In the genomic region with DNA sequence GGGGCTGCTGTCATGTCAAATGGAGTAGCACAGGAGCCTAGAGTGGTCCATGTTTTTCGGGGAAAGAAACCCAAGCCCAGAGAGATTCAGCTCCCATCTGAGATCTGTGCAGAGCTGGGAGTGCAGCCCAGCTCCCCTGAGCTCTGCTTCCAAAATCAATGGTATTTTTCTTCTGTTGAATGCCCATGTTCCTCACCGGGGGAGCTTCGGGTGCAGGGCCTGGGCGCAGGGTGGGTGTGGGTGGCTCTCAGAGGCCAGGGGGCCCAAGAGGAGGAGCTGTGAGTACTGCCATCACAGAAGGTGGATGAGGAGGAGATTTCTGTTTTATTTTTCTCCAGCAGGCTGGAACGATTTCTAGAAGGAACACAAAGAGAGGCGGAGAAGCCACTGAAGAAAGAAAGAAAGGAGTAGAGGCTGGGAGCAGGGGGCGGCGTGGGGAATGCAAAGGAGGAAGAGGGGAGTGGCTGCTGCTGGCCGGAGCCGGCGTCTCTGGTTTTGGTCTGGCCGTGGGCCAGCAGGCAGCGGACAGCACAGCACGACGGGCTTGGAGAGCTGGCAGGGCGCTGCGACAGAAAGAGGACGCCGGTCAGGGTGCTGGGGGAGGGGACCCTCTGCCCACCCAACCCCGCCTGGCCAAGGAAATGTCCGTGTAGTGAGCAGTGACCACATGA, we compare ENCODE assay signal across 9 cellular contexts.
DNase-seq lines count a peak whose midpoint lies in the region; ATAC-seq and TF ChIP-seq lines count a peak whose summit lies in the region.
"Had no signal": no experiment of that assay in that cellular context is flagged by ENCODE, and none has a peak within 500 bp of the region (broad histone marks: within the 10 kb centered on the region; RNA-seq: fewer than 3 reads in every experiment).

No MANE protein-coding gene starts in this region.

- H3K27me3 Mint-ChIP-seq in GM23338 (ENCODE audit: insufficient read depth, low read depth, poor library complexity) = peaks cover 17% of the 10 kb centered on the region
- peaks cover 28% of the 10 kb centered on the region for H3K27me3 Mint-ChIP-seq in T-helper 2 cell treated with Interferon-gamma antibody and Interleukin-4, amounts not matched to agents 5 μg/mL and 100 μg/mL, for 36 hours (ENCODE audit: low read depth)

- no peaks in the 10 kb centered on the region for H3K9me2 ChIP-seq in GM23338 (ENCODE audit: insufficient read depth)

- H2AFZ ChIP-seq in GM23338 = peak overlapping the region; percentile 78; the same call in 1 of the 2 replicates

- ATAC-seq in GM23338 = peak; percentile 35
- ATAC-seq in GM19467 (IDR thresholded peaks at IDR 0.05; ENCODE audit: unreplicated experiment) = no peak

- no peak overlapping the region for H3K27ac ChIP-seq in GM23338 (ENCODE audit: low read depth)
- H3K27ac ChIP-seq: SK-N-MC had no signal

- no peak overlapping the region for H3K4me2 ChIP-seq in GM23338

- peaks cover 7% of the 10 kb centered on the region for H3K9me3 Mint-ChIP-seq in GM23338
- peaks cover 4% of the 10 kb centered on the region for H3K9me3 Mint-ChIP-seq in T-helper 2 cell treated with Interferon-gamma antibody and Interleukin-4, amounts not matched to agents 5 μg/mL and 100 μg/mL, for 36 hours

- no peak overlapping the region for H3K4me3 ChIP-seq in GM23338
- H3K4me3 ChIP-seq in skeletal muscle cell (ENCODE audit: low read depth, low read length) = peak overlapping the region; percentile 10
- H3K4me3 ChIP-seq: SK-N-MC had no signal

- H3K36me3 ChIP-seq in GM23338 (ENCODE audit: insufficient read depth) = no peaks in the 10 kb centered on the region

- no peaks in the 10 kb centered on the region for H3F3A ChIP-seq in GM23338 (replicated peaks; ENCODE audit: low read depth)

- no peak overlapping the region for H3K27ac Mint-ChIP-seq in GM23338
- no peak overlapping the region for H3K27ac Mint-ChIP-seq in T-helper 2 cell treated with Interferon-gamma antibody and Interleukin-4, amounts not matched to agents 5 μg/mL and 100 μg/mL, for 36 hours

- no peak overlapping the region for H3K4me3 Mint-ChIP-seq in GM23338
- no peak overlapping the region for H3K4me3 Mint-ChIP-seq in T-helper 2 cell treated with Interferon-gamma antibody and Interleukin-4, amounts not matched to agents 5 μg/mL and 100 μg/mL, for 36 hours

- no peaks in the 10 kb centered on the region for H4K20me1 ChIP-seq in GM23338 (replicated peaks; ENCODE audit: insufficient read depth)

- no peak for TF ChIP-seq CTCF in GM23338 (conservative IDR thresholded peaks at IDR 0.05; ENCODE audit: low read depth in 2 of 2)

- no peaks in the 10 kb centered on the region for H3K36me3 Mint-ChIP-seq in GM23338 (ENCODE audit: low read depth)
- H3K36me3 Mint-ChIP-seq in T-helper 2 cell treated with Interferon-gamma antibody and Interleukin-4, amounts not matched to agents 5 μg/mL and 100 μg/mL, for 36 hours (ENCODE audit: low read depth) = no peaks in the 10 kb centered on the region

- peak; percentile 18 for DNase-seq in GM23338 (ENCODE audit: low spot score)
- DNase-seq in amniotic epithelial cell (ENCODE audit: low read depth) = peak; percentile 40
- DNase-seq in hepatic stellate cell (ENCODE audit: low spot score) = peak; percentile 63
- DNase-seq in skeletal muscle cell (ENCODE audit: low read depth) = no peak
- no peak for DNase-seq in DMS114 treated with DMSO at 0.1 percent for 48 hours (lab: John Stamatoyannopoulos, UW; ENCODE audit: unreplicated experiment)
- no peak for DNase-seq in T-helper 2 cell treated with Interferon-gamma antibody and Interleukin-4, amounts not matched to agents 5 μg/mL and 100 μg/mL, for 36 hours (ENCODE audit: low spot score)
- DNase-seq in cerebellar nuclear complex (lab: John Stamatoyannopoulos, UW) = no peak

- H3K4me1 Mint-ChIP-seq in GM23338 = peaks cover 4% of the 10 kb centered on the region
- peaks cover 6% of the 10 kb centered on the region for H3K4me1 Mint-ChIP-seq in T-helper 2 cell treated with Interferon-gamma antibody and Interleukin-4, amounts not matched to agents 5 μg/mL and 100 μg/mL, for 36 hours (ENCODE audit: low read depth)

- H3K27me3 ChIP-seq in GM23338 (ENCODE audit: insufficient read depth) = no peaks in the 10 kb centered on the region

- H3K4me1 ChIP-seq in GM23338 (ENCODE audit: insufficient read depth) = 0 out of 2 replicates have a peak, but pooled peaks cover 4% of the 10 kb centered on the region

- H3K79me2 ChIP-seq in GM23338 (replicated peaks; ENCODE audit: insufficient read depth) = no peaks in the 10 kb centered on the region

TF ChIP-seq in GM23338, 12 proteins besides CTCF, POLR2A, EP300 and RAD21 (continues in another document):
- TF ChIP-seq EZH2 (IDR thresholded peaks at IDR 0.05; ENCODE audit: low read depth, unreplicated experiment) = no peak
- TF ChIP-seq ZNF114 (CRISPR knock-in tag; IDR thresholded peaks at IDR 0.05) = no peak
- TF ChIP-seq EZH2phosphoT487 (IDR thresholded peaks at IDR 0.05; ENCODE audit: unreplicated experiment) = no peak
- TF ChIP-seq, protein P1, sequence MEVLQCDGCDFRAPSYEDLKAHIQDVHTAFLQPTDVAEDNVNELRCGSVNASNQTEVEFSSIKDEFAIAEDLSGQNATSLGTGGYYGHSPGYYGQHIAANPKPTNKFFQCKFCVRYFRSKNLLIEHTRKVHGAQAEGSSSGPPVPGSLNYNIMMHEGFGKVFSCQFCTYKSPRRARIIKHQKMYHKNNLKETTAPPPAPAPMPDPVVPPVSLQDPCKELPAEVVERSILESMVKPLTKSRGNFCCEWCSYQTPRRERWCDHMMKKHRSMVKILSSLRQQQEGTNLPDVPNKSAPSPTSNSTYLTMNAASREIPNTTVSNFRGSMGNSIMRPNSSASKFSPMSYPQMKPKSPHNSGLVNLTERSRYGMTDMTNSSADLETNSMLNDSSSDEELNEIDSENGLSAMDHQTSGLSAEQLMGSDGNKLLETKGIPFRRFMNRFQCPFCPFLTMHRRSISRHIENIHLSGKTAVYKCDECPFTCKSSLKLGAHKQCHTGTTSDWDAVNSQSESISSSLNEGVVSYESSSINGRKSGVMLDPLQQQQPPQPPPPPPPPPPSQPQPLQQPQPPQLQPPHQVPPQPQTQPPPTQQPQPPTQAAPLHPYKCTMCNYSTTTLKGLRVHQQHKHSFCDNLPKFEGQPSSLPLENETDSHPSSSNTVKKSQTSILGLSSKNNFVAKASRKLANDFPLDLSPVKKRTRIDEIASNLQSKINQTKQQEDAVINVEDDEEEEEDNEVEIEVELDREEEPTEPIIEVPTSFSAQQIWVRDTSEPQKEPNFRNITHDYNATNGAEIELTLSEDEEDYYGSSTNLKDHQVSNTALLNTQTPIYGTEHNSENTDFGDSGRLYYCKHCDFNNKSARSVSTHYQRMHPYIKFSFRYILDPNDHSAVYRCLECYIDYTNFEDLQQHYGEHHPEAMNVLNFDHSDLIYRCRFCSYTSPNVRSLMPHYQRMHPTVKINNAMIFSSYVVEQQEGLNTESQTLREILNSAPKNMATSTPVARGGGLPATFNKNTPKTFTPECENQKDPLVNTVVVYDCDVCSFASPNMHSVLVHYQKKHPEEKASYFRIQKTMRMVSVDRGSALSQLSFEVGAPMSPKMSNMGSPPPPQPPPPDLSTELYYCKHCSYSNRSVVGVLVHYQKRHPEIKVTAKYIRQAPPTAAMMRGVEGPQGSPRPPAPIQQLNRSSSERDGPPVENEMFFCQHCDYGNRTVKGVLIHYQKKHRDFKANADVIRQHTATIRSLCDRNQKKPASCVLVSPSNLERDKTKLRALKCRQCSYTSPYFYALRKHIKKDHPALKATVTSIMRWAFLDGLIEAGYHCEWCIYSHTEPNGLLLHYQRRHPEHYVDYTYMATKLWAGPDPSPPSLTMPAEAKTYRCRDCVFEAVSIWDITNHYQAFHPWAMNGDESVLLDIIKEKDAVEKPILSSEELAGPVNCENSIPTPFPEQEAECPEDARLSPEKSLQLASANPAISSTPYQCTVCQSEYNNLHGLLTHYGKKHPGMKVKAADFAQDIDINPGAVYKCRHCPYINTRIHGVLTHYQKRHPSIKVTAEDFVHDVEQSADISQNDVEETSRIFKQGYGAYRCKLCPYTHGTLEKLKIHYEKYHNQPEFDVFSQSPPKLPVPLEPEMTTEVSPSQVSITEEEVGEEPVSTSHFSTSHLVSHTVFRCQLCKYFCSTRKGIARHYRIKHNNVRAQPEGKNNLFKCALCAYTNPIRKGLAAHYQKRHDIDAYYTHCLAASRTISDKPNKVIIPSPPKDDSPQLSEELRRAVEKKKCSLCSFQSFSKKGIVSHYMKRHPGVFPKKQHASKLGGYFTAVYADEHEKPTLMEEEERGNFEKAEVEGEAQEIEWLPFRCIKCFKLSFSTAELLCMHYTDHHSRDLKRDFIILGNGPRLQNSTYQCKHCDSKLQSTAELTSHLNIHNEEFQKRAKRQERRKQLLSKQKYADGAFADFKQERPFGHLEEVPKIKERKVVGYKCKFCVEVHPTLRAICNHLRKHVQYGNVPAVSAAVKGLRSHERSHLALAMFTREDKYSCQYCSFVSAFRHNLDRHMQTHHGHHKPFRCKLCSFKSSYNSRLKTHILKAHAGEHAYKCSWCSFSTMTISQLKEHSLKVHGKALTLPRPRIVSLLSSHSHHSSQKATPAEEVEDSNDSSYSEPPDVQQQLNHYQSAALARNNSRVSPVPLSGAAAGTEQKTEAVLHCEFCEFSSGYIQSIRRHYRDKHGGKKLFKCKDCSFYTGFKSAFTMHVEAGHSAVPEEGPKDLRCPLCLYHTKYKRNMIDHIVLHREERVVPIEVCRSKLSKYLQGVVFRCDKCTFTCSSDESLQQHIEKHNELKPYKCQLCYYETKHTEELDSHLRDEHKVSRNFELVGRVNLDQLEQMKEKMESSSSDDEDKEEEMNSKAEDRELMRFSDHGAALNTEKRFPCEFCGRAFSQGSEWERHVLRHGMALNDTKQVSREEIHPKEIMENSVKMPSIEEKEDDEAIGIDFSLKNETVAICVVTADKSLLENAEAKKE (CRISPR knock-in tag; IDR thresholded peaks at IDR 0.05) = no peak
- no peak for TF ChIP-seq STAT1 (IDR thresholded peaks at IDR 0.05; ENCODE audit: unreplicated experiment)
- no peak for TF ChIP-seq JUNB (IDR thresholded peaks at IDR 0.05; ENCODE audit: unreplicated experiment)

Comparison
In these comparisons a context has a peak if more than half of its experiments do, and no peak if none do; other contexts are left out.
1. DNase-seq: peak in GM23338 (single experiment), amniotic epithelial cell (single experiment) and hepatic stellate cell (single experiment); none in skeletal muscle cell (single experiment), DMS114 treated with DMSO at 0.1 percent for 48 hours (single experiment), T-helper 2 cell treated with Interferon-gamma antibody and Interleukin-4, amounts not matched to agents 5 μg/mL and 100 μg/mL, for 36 hours (single experiment) and cerebellar nuclear complex (0 of 2).